In the genomic region with DNA sequence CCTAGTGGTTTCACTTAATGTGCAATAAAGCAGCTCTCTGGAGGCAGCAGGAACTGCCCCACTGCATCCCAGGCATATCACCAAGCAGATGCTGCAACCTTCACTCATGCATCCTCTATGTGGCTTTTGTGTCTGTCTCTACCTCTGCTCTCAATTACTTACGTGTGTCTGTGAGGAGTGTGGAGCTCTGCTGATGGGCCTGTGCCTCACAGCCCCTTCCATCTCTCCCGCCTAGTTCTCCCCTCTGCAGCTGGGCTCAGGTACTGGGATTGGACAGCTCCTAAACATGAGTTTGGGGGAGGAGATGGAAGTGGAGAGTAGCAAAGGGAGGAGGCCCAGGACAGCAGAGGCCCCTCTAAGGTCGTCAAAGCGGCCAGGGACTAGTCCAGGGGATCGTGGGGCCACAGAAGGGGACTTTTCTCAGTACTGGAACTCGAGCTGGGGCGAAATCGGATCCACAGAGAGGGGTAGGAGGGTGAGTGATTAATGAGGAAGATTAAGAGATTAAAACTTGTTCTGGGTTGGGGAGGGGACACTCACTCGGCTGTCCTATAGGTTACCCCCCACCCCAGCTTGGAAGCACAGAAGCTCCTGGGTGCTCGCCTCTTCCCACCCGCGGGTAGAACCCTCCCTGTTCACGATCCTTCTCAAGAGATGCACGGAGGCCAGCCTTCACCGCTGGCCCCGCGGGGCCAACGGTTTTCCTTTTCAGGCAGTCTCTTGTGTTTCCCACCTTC, we compare ENCODE assay signal across 1 cellular context.
TF ChIP-seq lines count a peak whose summit lies in the region.

No MANE protein-coding gene starts in this region.

TF ChIP-seq in IMR-90, 13 proteins besides CTCF, POLR2A, EP300 and RAD21:
- TF ChIP-seq NFE2L2 (IDR thresholded peaks at IDR 0.05; ENCODE audit: low read depth, low read length) (no peak), RFX5 (IDR thresholded peaks at IDR 0.05; ENCODE audit: low read depth, low read length) (no peak), SMC3 (IDR thresholded peaks at IDR 0.05; ENCODE audit: low read depth, low read length) (no peak), MXI1 (IDR thresholded peaks at IDR 0.05; ENCODE audit: borderline replicate concordance, low read depth, low read length) (no peak), RCOR1 (IDR thresholded peaks at IDR 0.05; ENCODE audit: insufficient replicate concordance, low read length) (no peak), CHD1 (IDR thresholded peaks at IDR 0.05; ENCODE audit: low read depth, low read length) (no peak), FOS (IDR thresholded peaks at IDR 0.05; ENCODE audit: low read depth, low read length) (no peak), BHLHE40 (IDR thresholded peaks at IDR 0.05; ENCODE audit: low read depth, low read length) (no peak), MAZ (IDR thresholded peaks at IDR 0.05; ENCODE audit: borderline replicate concordance, low read depth, low read length) (no peak)
- TF ChIP-seq, protein P1, sequence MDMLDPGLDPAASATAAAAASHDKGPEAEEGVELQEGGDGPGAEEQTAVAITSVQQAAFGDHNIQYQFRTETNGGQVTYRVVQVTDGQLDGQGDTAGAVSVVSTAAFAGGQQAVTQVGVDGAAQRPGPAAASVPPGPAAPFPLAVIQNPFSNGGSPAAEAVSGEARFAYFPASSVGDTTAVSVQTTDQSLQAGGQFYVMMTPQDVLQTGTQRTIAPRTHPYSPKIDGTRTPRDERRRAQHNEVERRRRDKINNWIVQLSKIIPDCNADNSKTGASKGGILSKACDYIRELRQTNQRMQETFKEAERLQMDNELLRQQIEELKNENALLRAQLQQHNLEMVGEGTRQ (IDR thresholded peaks at IDR 0.05; ENCODE audit: low read depth, low read length), result no peak
- TF ChIP-seq, protein P2, sequence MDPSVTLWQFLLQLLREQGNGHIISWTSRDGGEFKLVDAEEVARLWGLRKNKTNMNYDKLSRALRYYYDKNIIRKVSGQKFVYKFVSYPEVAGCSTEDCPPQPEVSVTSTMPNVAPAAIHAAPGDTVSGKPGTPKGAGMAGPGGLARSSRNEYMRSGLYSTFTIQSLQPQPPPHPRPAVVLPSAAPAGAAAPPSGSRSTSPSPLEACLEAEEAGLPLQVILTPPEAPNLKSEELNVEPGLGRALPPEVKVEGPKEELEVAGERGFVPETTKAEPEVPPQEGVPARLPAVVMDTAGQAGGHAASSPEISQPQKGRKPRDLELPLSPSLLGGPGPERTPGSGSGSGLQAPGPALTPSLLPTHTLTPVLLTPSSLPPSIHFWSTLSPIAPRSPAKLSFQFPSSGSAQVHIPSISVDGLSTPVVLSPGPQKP (IDR thresholded peaks at IDR 0.05; ENCODE audit: borderline replicate concordance, low read depth, low read length), result no peak
